In the genomic region with DNA sequence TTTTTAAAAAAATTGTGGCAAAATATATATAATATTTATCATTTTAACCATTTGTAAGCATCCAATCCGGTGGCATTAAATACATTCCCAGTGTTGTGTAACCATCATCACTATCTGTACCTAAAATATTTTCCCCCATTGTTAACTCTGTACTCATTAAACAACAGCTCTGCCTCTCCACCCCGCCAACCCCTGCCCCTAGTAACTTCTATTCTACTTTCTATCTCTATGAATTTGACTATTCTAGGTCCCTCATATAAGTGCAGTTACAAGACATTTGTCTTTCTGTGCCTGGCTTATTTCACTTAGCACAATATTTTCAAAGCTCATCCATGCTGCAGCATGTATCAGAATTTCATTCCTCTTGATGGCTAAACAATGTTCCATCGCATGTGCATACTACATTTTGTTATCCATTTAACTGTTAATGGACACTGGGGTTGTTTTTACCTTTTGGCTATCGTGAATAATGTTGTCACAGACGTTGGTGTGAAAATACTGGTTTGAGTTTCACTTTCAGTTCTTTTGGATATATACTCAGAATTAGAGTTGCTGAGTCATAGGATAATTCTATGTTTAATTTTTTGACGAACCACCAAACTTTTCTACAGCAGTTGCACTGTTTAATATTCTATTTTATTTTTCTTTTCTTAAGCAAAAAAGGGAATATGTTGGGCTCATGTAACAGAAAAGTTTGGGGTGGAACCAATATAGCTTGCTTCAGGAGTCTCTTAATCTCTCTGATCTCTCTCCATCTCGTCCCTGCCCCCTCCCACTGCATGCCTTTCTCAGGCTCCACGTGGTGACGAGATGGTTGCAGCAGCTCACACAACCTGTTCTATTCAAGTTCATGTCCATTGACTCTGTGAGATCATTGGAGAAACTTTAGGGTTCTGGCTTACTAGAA, we compare ENCODE assay signal across 8 cellular contexts. TPM values are rescaled to one million over a fixed set of nuclear protein-coding genes. Genes with fewer than 3 reads are reported as not detected.
DNase-seq lines count a peak whose midpoint lies in the region; ATAC-seq and TF ChIP-seq lines count a peak whose summit lies in the region.

No MANE protein-coding gene starts in this region.

- DNase-seq in osteoblast (ENCODE audit: insufficient read length, low spot score, missing footprints) (no peak), WTC11 (ENCODE audit: low spot score) (no peak), mesenteric fat pad (ENCODE audit: low spot score) (no peak), Right ventricle myocardium superior (no peak), upper lobe of left lung (no peak)

- H2AFZ ChIP-seq in osteoblast (ENCODE audit: low read length): peak overlapping the region; percentile 71

- TF ChIP-seq CTCF in osteoblast (IDR thresholded peaks at IDR 0.05; ENCODE audit: extremely low read depth, low read depth, low read length) (no peak), WTC11 (IDR thresholded peaks at IDR 0.05) (no peak), upper lobe of left lung (IDR thresholded peaks at IDR 0.05) (no peak)

- H3K4me3 ChIP-seq in osteoblast (ENCODE audit: insufficient read depth, low read length): peak overlapping the region; percentile 57
- H3K4me3 ChIP-seq in upper lobe of left lung: peak overlapping the region in 2 of 4 donors; percentile 8 to 18

- H3K36me3 Mint-ChIP-seq in activated T-helper 17 cell treated with anti-CD3 and anti-CD28 coated beads, Interleukin-2, amount 50 U/mL, for 72 hours (ENCODE audit: low read depth): no peaks in the 10 kb centered on the region
- H3K36me3 Mint-ChIP-seq in WTC11: no peaks in the 10 kb centered on the region

- ATAC-seq in GM18505 (IDR thresholded peaks at IDR 0.05; ENCODE audit: unreplicated experiment) (peak; percentile 32), HG02938 (IDR thresholded peaks at IDR 0.05; ENCODE audit: unreplicated experiment) (peak; percentile 41), WTC11 (no peak), Right ventricle myocardium superior (ENCODE audit: poor library complexity) (no peak), upper lobe of left lung (ENCODE audit: low FRiP score in 2 of 2) (no peak)
- peak; percentile 78 for ATAC-seq in activated T-helper 17 cell treated with anti-CD3 and anti-CD28 coated beads, Interleukin-2, amount 50 U/mL, for 72 hours (replicated peaks)

- TF ChIP-seq POLR2A in GM18505 (IDR thresholded peaks at IDR 0.05; ENCODE audit: borderline replicate concordance, extremely low read depth, insufficient read depth, insufficient read length): no peak
- no peak for TF ChIP-seq POLR2A in upper lobe of left lung (IDR thresholded peaks at IDR 0.05)

- peak overlapping the region; percentile 68 for H3K4me3 Mint-ChIP-seq in activated T-helper 17 cell treated with anti-CD3 and anti-CD28 coated beads, Interleukin-2, amount 50 U/mL, for 72 hours
- H3K4me3 Mint-ChIP-seq in WTC11: no peak overlapping the region

- intact Hi-C loops in Right ventricle myocardium superior (cut with DNase I): no loop called here

- H3K4me1 Mint-ChIP-seq in activated T-helper 17 cell treated with anti-CD3 and anti-CD28 coated beads, Interleukin-2, amount 50 U/mL, for 72 hours: peaks cover 17% of the 10 kb centered on the region
- H3K4me1 Mint-ChIP-seq in WTC11: peaks cover 4% of the 10 kb centered on the region

- H3K4me1 ChIP-seq in osteoblast (ENCODE audit: insufficient read depth, low read length) (peaks cover 9% of the 10 kb centered on the region), upper lobe of left lung (peaks cover 0 to 7% (median 3%) of the 10 kb centered on the region in 4 donors)

- H3K9me3 Mint-ChIP-seq in activated T-helper 17 cell treated with anti-CD3 and anti-CD28 coated beads, Interleukin-2, amount 50 U/mL, for 72 hours: peaks cover 3% of the 10 kb centered on the region
- peaks cover 4% of the 10 kb centered on the region for H3K9me3 Mint-ChIP-seq in WTC11

- POLR2A ChIA-PET in WTC11 (lab: Charles Lee): no interaction called here

- TF ChIP-seq EP300 in upper lobe of left lung (IDR thresholded peaks at IDR 0.05): no peak

- peak overlapping the region; percentile 75 for H3K4me2 ChIP-seq in osteoblast (ENCODE audit: insufficient read depth, low read length)

- CTCF ChIA-PET in WTC11 (lab: Charles Lee): interaction anchor here (1.5 kb wide), 1 partner anchor 131 kb away, joined by 3 read pairs; no protein-coding TSS in a partner anchor

- H3K36me3 ChIP-seq in osteoblast (ENCODE audit: insufficient read depth, low read length) (no peaks in the 10 kb centered on the region), upper lobe of left lung (no peaks in the 10 kb centered on the region)

- H3K27me3 ChIP-seq in osteoblast (ENCODE audit: insufficient read depth, low read length): peaks cover 14% of the 10 kb centered on the region
- H3K27me3 ChIP-seq in upper lobe of left lung: no peaks in the 10 kb centered on the region

- H3K27me3 Mint-ChIP-seq in activated T-helper 17 cell treated with anti-CD3 and anti-CD28 coated beads, Interleukin-2, amount 50 U/mL, for 72 hours: peaks cover 4% of the 10 kb centered on the region
- H3K27me3 Mint-ChIP-seq in WTC11 (ENCODE audit: low read depth): peaks cover 5% of the 10 kb centered on the region

- peak overlapping the region; percentile 81 for H3K27ac Mint-ChIP-seq in activated T-helper 17 cell treated with anti-CD3 and anti-CD28 coated beads, Interleukin-2, amount 50 U/mL, for 72 hours
- H3K27ac Mint-ChIP-seq in WTC11: no peak overlapping the region

- no peaks in the 10 kb centered on the region for H3K79me2 ChIP-seq in osteoblast (ENCODE audit: insufficient read depth, low read length)

- H3K27ac ChIP-seq in osteoblast (ENCODE audit: low read depth, low read length): peak overlapping the region; percentile 17
- H3K27ac ChIP-seq in upper lobe of left lung: no peak overlapping the region

- WGBS in upper lobe of left lung, 2 donors: 40 to 44% methylated on average over 9 of the region's 9 CpGs

- H4K20me1 ChIP-seq in osteoblast (ENCODE audit: insufficient read depth, low read length): no peaks in the 10 kb centered on the region

- H3K9me3 ChIP-seq in osteoblast (ENCODE audit: low read depth, low read length): no peaks in the 10 kb centered on the region
- no peaks in the 10 kb centered on the region for H3K9me3 ChIP-seq in upper lobe of left lung

TF ChIP-seq in WTC11, 78 proteins besides CTCF, POLR2A, EP300 and RAD21:
- TF ChIP-seq ZNF121 (CRISPR knock-in tag; IDR thresholded peaks at IDR 0.05) (no peak), TEAD1 (CRISPR knock-in tag; IDR thresholded peaks at IDR 0.05) (no peak), E2F4 (CRISPR knock-in tag; IDR thresholded peaks at IDR 0.05; ENCODE audit: borderline replicate concordance, low read depth) (no peak), SP1 (CRISPR knock-in tag; conservative IDR thresholded peaks at IDR 0.05) (no peak)
- TF ChIP-seq, protein P1, sequence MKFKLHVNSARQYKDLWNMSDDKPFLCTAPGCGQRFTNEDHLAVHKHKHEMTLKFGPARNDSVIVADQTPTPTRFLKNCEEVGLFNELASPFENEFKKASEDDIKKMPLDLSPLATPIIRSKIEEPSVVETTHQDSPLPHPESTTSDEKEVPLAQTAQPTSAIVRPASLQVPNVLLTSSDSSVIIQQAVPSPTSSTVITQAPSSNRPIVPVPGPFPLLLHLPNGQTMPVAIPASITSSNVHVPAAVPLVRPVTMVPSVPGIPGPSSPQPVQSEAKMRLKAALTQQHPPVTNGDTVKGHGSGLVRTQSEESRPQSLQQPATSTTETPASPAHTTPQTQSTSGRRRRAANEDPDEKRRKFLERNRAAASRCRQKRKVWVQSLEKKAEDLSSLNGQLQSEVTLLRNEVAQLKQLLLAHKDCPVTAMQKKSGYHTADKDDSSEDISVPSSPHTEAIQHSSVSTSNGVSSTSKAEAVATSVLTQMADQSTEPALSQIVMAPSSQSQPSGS (CRISPR knock-in tag; IDR thresholded peaks at IDR 0.05; ENCODE audit: borderline replicate concordance, low read depth): no peak

RNA-seq across cellular contexts. Expression of gene RCAN1, which starts 25.2 kb away (rescaled TPM):
- 1 to 10 TPM; 4.9 to 6.3 TPM for total RNA-seq in activated T-helper 17 cell treated with anti-CD3 and anti-CD28 coated beads, Interleukin-2, amount 50 U/mL, for 72 hours
- total RNA-seq in osteoblast (99.6 and 103 TPM in 2 replicates), WTC11 (2021) (5.4 to 5.9 TPM (median 5.6 TPM) in 3 replicates), mesenteric fat pad (57.5 TPM), Right ventricle myocardium superior (36.0 TPM), upper lobe of left lung (10 to 100 TPM; 24.7 to 36.2 (median 29.4) TPM)

RNA-seq across cellular contexts. Expression of gene CLIC6, which starts 28.7 kb away (rescaled TPM):
- total RNA-seq in activated T-helper 17 cell treated with anti-CD3 and anti-CD28 coated beads, Interleukin-2, amount 50 U/mL, for 72 hours: under 1 TPM; 0.11 to 0.13 TPM
- total RNA-seq in osteoblast (under 0.01 TPM in 2 replicates), WTC11 (2021) (1.8 to 3.8 TPM (median 3.7 TPM) in 3 replicates), mesenteric fat pad (9.9 TPM), Right ventricle myocardium superior (7.7 TPM), upper lobe of left lung (10 to 100 TPM in 4 of 6 donors, 1 to 10 TPM in 2; 6.2 to 42.6 (median 13.8) TPM)

Comparison
In these comparisons a context has a peak if more than half of its experiments do, and no peak if none do; other contexts are left out.
1. ATAC-seq: peak in GM18505 (single experiment), HG02938 (single experiment) and activated T-helper 17 cell treated with anti-CD3 and anti-CD28 coated beads, Interleukin-2, amount 50 U/mL, for 72 hours (single experiment); none in WTC11 (single experiment), Right ventricle myocardium superior (single experiment) and upper lobe of left lung (0 of 2).